In genomic region chr6:96164802-96165201, GRCh38 we compare ENCODE assay signal across 12 cellular contexts.
"Had no signal": no experiment of that assay in that cellular context is flagged by ENCODE, and none has a peak within 500 bp of the region (broad histone marks: within the 10 kb centered on the region; RNA-seq: fewer than 3 reads in every experiment).

No MANE protein-coding gene starts in this region.

- ATAC-seq: activated CD4-positive, alpha-beta T cell treated with anti-CD3 and anti-CD28 coated beads for 36 hours; body of pancreas; effector memory CD8-positive, alpha-beta T cell; stimulated activated naive CD8-positive, alpha-beta T cell treated with anti-CD3 and anti-CD28 coated beads, Interleukin-15, amount 100 ng/mL, for 72 hours had no signal

- H3K4me3 Mint-ChIP-seq: activated CD4-positive, alpha-beta memory T cell treated with anti-CD3 and anti-CD28 coated beads for 36 hours; activated CD4-positive, alpha-beta T cell treated with anti-CD3 and anti-CD28 coated beads for 36 hours; activated naive CD8-positive, alpha-beta T cell; effector memory CD8-positive, alpha-beta T cell; memory B cell; naive B cell; neural crest cell; stimulated activated naive CD8-positive, alpha-beta T cell treated with anti-CD3 and anti-CD28 coated beads, Interleukin-15, amount 100 ng/mL, for 72 hours; type B pancreatic cell had no signal

- H3K9me3 Mint-ChIP-seq: activated CD4-positive, alpha-beta memory T cell treated with anti-CD3 and anti-CD28 coated beads for 36 hours; effector memory CD8-positive, alpha-beta T cell; neural crest cell; stimulated activated naive CD8-positive, alpha-beta T cell treated with anti-CD3 and anti-CD28 coated beads, Interleukin-15, amount 100 ng/mL, for 72 hours; type B pancreatic cell had no signal

- H3K27me3 Mint-ChIP-seq: activated CD4-positive, alpha-beta T cell treated with anti-CD3 and anti-CD28 coated beads for 36 hours; memory B cell; naive B cell; stimulated activated naive CD8-positive, alpha-beta T cell treated with anti-CD3 and anti-CD28 coated beads, Interleukin-15, amount 100 ng/mL, for 72 hours; type B pancreatic cell had no signal

- DNase-seq: activated CD4-positive, alpha-beta memory T cell treated with anti-CD3 and anti-CD28 coated beads for 36 hours; activated CD4-positive, alpha-beta T cell treated with anti-CD3 and anti-CD28 coated beads for 36 hours; body of pancreas; effector memory CD8-positive, alpha-beta T cell; esophagus squamous epithelium; naive B cell; stimulated activated naive CD8-positive, alpha-beta T cell treated with anti-CD3 and anti-CD28 coated beads, Interleukin-15, amount 100 ng/mL, for 72 hours; WERI-Rb-1 had no signal

- H3K36me3 Mint-ChIP-seq: activated CD4-positive, alpha-beta memory T cell treated with anti-CD3 and anti-CD28 coated beads for 36 hours; activated naive CD8-positive, alpha-beta T cell; memory B cell; naive B cell; type B pancreatic cell had no signal

- H3K27ac Mint-ChIP-seq: activated CD4-positive, alpha-beta memory T cell treated with anti-CD3 and anti-CD28 coated beads for 36 hours; activated CD4-positive, alpha-beta T cell treated with anti-CD3 and anti-CD28 coated beads for 36 hours; activated naive CD8-positive, alpha-beta T cell; effector memory CD8-positive, alpha-beta T cell; memory B cell; naive B cell; stimulated activated naive CD8-positive, alpha-beta T cell treated with anti-CD3 and anti-CD28 coated beads, Interleukin-15, amount 100 ng/mL, for 72 hours; type B pancreatic cell had no signal

- H3K4me1 Mint-ChIP-seq: activated CD4-positive, alpha-beta T cell treated with anti-CD3 and anti-CD28 coated beads for 36 hours; memory B cell; naive B cell; neural crest cell; stimulated activated naive CD8-positive, alpha-beta T cell treated with anti-CD3 and anti-CD28 coated beads, Interleukin-15, amount 100 ng/mL, for 72 hours had no signal
